ENCODE assay signal across 13 cellular contexts in the genomic region with DNA sequence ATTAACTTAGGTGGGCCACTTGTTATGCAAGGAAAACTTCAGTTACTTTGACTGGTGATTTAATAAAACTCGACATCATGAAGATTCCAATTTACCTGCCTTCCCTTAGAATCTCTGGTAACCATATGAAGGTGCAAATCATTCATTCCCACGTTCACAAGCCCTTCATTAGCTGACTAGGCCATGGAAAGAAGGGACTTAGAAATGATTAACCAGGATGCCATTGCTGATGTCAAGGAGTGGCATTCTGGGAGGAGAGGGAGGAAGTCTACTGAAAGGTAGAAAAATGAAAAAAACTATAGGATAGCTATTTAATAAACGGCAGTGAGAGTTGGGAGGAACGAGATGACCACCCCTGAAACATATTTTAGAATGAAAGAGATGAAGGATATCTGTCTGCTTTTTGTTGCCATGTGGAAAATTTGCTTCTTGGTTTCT. TPM values are rescaled to one million over a fixed set of nuclear protein-coding genes. Genes with fewer than 3 reads are reported as not detected.
DNase-seq lines count a peak whose midpoint lies in the region; ATAC-seq and TF ChIP-seq lines count a peak whose summit lies in the region.
"Had no signal": no experiment of that assay in that cellular context is flagged by ENCODE, and none has a peak within 500 bp of the region (broad histone marks: within the 10 kb centered on the region; RNA-seq: fewer than 3 reads in every experiment).

No MANE protein-coding gene starts in this region.

- TF ChIP-seq RAD21 in HCT116 (IDR thresholded peaks at IDR 0.05; ENCODE audit: low read depth), result no peak

- peak overlapping the region; percentile 98 for H3K4me3 Mint-ChIP-seq in activated CD8-positive, alpha-beta T cell treated with anti-CD3 and anti-CD28 coated beads, Interleukin-2, amount 10 ng/mL, durations not matched to agents 7 days and 5 days

- no peaks in the 10 kb centered on the region for H3K27me3 ChIP-seq in BLaER1
- no peaks in the 10 kb centered on the region for H3K27me3 ChIP-seq in HCT116 (ENCODE audit: insufficient read depth, low read length)
- H3K27me3 ChIP-seq in lower lobe of right lung (ENCODE audit: low read depth), result no peaks in the 10 kb centered on the region
- H3K27me3 ChIP-seq: uterus had no signal

- no peaks in the 10 kb centered on the region for H3K9me3 Mint-ChIP-seq in activated CD8-positive, alpha-beta T cell treated with anti-CD3 and anti-CD28 coated beads, Interleukin-2, amount 10 ng/mL, durations not matched to agents 7 days and 5 days (ENCODE audit: insufficient read depth)

- peaks cover 65% of the 10 kb centered on the region for H3K79me2 ChIP-seq in HCT116 (ENCODE audit: insufficient read depth, low read length)

- H3K9me2 ChIP-seq in HCT116 (ENCODE audit: insufficient read depth), result no peaks in the 10 kb centered on the region

- H3K4me1 ChIP-seq in BLaER1, result peaks cover 63% of the 10 kb centered on the region
- H3K4me1 ChIP-seq in HCT116 (ENCODE audit: control insufficient read depth in 1 of 2, insufficient read depth in 2 of 2, low read length in 2 of 2), result peaks cover 10 to 24% of the 10 kb centered on the region in 2 experiments; a peak in 3 of 4 replicates
- H3K4me1 ChIP-seq in lower lobe of right lung, result peaks cover 7% of the 10 kb centered on the region

- CTCF ChIA-PET in HCT116 (lab: Charles Lee), result no interaction called here
- CTCF ChIA-PET in activated CD8-positive, alpha-beta T cell treated with anti-CD3 and anti-CD28 coated beads, Interleukin-2, amount 10 ng/mL, durations not matched to agents 7 days and 5 days (lab: Charles Lee), result no interaction called here

- TF ChIP-seq POLR2A in HCT116 (IDR thresholded peaks at IDR 0.05; ENCODE audit: borderline replicate concordance, extremely low read depth, insufficient read depth, insufficient read length), result no peak

- H3K36me3 ChIP-seq in BLaER1 (peaks cover 38% of the 10 kb centered on the region), HCT116 (ENCODE audit: control insufficient read depth in 1 of 2, insufficient read depth in 2 of 2, low read length in 2 of 2) (peaks cover 14 to 20% of the 10 kb centered on the region in 2 experiments; a peak in 3 of 4 replicates), lower lobe of right lung (peaks cover 10% of the 10 kb centered on the region)
- H3K36me3 ChIP-seq: uterus had no signal

- H3K27ac ChIP-seq in BLaER1 (peak overlapping the region; percentile 96; the same call in 1 of the 2 replicates), HCT116 (ENCODE audit: low read depth, low read length) (peak overlapping the region; percentile 91), lower lobe of right lung (no peak overlapping the region)

- H3K4me2 ChIP-seq in BLaER1, result peak overlapping the region; percentile 96
- peak overlapping the region; percentile 96 for H3K4me2 ChIP-seq in HCT116 (ENCODE audit: low read length)

- no peak for ATAC-seq in HCT116
- ATAC-seq in activated CD8-positive, alpha-beta T cell treated with anti-CD3 and anti-CD28 coated beads, Interleukin-2, amount 10 ng/mL, durations not matched to agents 7 days and 5 days, result no peak
- ATAC-seq in lower lobe of right lung, result no peak

- no peaks in the 10 kb centered on the region for H3K27me3 Mint-ChIP-seq in activated CD8-positive, alpha-beta T cell treated with anti-CD3 and anti-CD28 coated beads, Interleukin-2, amount 10 ng/mL, durations not matched to agents 7 days and 5 days (ENCODE audit: low read depth)

- BruUV-seq in HCT116 (replicated peaks; lab: Mats Ljungman, UMichigan), result TSS peak; percentile 50

- peaks cover 41% of the 10 kb centered on the region for H3K36me3 Mint-ChIP-seq in activated CD8-positive, alpha-beta T cell treated with anti-CD3 and anti-CD28 coated beads, Interleukin-2, amount 10 ng/mL, durations not matched to agents 7 days and 5 days (ENCODE audit: low read depth)

- H2AFZ ChIP-seq in HCT116 (ENCODE audit: low read depth, low read length, poor library complexity, severe bottlenecking), result no peak overlapping the region

- peak overlapping the region; percentile 98 for H3K27ac Mint-ChIP-seq in activated CD8-positive, alpha-beta T cell treated with anti-CD3 and anti-CD28 coated beads, Interleukin-2, amount 10 ng/mL, durations not matched to agents 7 days and 5 days

- intact Hi-C loops in HCT116 (cut with micrococcal nuclease) (no loop called here), lower lobe of right lung (cut with DNase I) (no loop called here)

- POLR2A ChIA-PET in HCT116 (lab: Charles Lee), result no interaction called here
- POLR2A ChIA-PET in activated CD8-positive, alpha-beta T cell treated with anti-CD3 and anti-CD28 coated beads, Interleukin-2, amount 10 ng/mL, durations not matched to agents 7 days and 5 days (lab: Charles Lee), result no interaction called here

- H3K4me3 ChIP-seq in BLaER1 (peak overlapping the region; percentile 85), HCT116 (replicated peaks in 1 of 2; ENCODE audit: low read depth in 1 of 2, low read length in 2 of 2) (peak overlapping the region; percentile 91 to 98), lower lobe of right lung (no peak overlapping the region)

- DNase-seq in HCT116 (ENCODE audit: low read depth, low spot score) (no peak), left kidney (ENCODE audit: low read depth, low spot score) (peak; percentile 18), lower lobe of right lung (no peak), iPS-NIHi7 (ENCODE audit: extremely low spot score) (no peak), NCI-H82 (lab: John Stamatoyannopoulos, UW) (no peak), cortex of kidney (lab: John Stamatoyannopoulos, UW) (no peak)
- no peak for DNase-seq in activated CD8-positive, alpha-beta T cell treated with anti-CD3 and anti-CD28 coated beads, Interleukin-2, amount 10 ng/mL, durations not matched to agents 7 days and 5 days
- DNase-seq: activated effector memory CD4-positive, alpha-beta T cell treated with Interleukin-2 at 50 U/mL for 16 hours; DMS79 treated with DMSO at 0.1 percent for 48 hours; NCI-H1436; SHP77; uterus had no signal

- RAD21 ChIA-PET in HCT116 (lab: Charles Lee; ENCODE audit: low non-redundant PET in 1 of 2, low total read pairs in 2 of 2, uncharacterized antibody in 2 of 2, unreplicated experiment in 2 of 2), result no interaction called here

- peaks cover 41% of the 10 kb centered on the region for H3K4me1 Mint-ChIP-seq in activated CD8-positive, alpha-beta T cell treated with anti-CD3 and anti-CD28 coated beads, Interleukin-2, amount 10 ng/mL, durations not matched to agents 7 days and 5 days (ENCODE audit: low read depth)

- H3K9me3 ChIP-seq in BLaER1 (peaks cover 3% of the 10 kb centered on the region; the same call in 1 of the 2 replicates), HCT116 (ENCODE audit: control insufficient read depth in 1 of 2, insufficient read depth in 1 of 2, low read depth in 1 of 2, low read length in 2 of 2) (no peaks in the 10 kb centered on the region), lower lobe of right lung (no peaks in the 10 kb centered on the region)
- H3K9me3 ChIP-seq: uterus had no signal

- H3K9ac ChIP-seq in BLaER1 (peak overlapping the region; percentile 95; the same call in 1 of the 2 replicates), HCT116 (ENCODE audit: low read length) (peak overlapping the region; percentile 87)

- H4K20me1 ChIP-seq in BLaER1 (no peaks in the 10 kb centered on the region; the same call in 1 of the 2 replicates), HCT116 (ENCODE audit: insufficient read depth) (no peaks in the 10 kb centered on the region)

- TF ChIP-seq CTCF in HCT116 (IDR thresholded peaks at IDR 0.05 in 2 of 3, conservative IDR thresholded peaks at IDR 0.05 in 1 of 3; ENCODE audit: borderline replicate concordance in 1 of 3, insufficient read depth in 1 of 3, low read depth in 2 of 3, low read length in 2 of 3), result no peak
- TF ChIP-seq CTCF in lower lobe of right lung (IDR thresholded peaks at IDR 0.05), result no peak

TF ChIP-seq in HCT116, 20 proteins besides CTCF, POLR2A, EP300 and RAD21 (continues in another document):
- TF ChIP-seq CEBPB (IDR thresholded peaks at IDR 0.05; ENCODE audit: low read depth) (no peak), POLR2AphosphoS5 (IDR thresholded peaks at IDR 0.05; ENCODE audit: low read depth, low read length) (no peak), FOSL1 (IDR thresholded peaks at IDR 0.05; ENCODE audit: low read depth) (no peak), CBX3 (IDR thresholded peaks at IDR 0.05; ENCODE audit: low read depth) (no peak), SIN3A (IDR thresholded peaks at IDR 0.05; ENCODE audit: low read depth) (no peak), TCF7L2 (IDR thresholded peaks at IDR 0.05; ENCODE audit: borderline replicate concordance, extremely low read depth, insufficient read depth, insufficient read length) (no peak), ZFX (IDR thresholded peaks at IDR 0.05) (no peak), EGR1 (IDR thresholded peaks at IDR 0.05; ENCODE audit: low read depth) (no peak)
- TF ChIP-seq, protein P1, sequence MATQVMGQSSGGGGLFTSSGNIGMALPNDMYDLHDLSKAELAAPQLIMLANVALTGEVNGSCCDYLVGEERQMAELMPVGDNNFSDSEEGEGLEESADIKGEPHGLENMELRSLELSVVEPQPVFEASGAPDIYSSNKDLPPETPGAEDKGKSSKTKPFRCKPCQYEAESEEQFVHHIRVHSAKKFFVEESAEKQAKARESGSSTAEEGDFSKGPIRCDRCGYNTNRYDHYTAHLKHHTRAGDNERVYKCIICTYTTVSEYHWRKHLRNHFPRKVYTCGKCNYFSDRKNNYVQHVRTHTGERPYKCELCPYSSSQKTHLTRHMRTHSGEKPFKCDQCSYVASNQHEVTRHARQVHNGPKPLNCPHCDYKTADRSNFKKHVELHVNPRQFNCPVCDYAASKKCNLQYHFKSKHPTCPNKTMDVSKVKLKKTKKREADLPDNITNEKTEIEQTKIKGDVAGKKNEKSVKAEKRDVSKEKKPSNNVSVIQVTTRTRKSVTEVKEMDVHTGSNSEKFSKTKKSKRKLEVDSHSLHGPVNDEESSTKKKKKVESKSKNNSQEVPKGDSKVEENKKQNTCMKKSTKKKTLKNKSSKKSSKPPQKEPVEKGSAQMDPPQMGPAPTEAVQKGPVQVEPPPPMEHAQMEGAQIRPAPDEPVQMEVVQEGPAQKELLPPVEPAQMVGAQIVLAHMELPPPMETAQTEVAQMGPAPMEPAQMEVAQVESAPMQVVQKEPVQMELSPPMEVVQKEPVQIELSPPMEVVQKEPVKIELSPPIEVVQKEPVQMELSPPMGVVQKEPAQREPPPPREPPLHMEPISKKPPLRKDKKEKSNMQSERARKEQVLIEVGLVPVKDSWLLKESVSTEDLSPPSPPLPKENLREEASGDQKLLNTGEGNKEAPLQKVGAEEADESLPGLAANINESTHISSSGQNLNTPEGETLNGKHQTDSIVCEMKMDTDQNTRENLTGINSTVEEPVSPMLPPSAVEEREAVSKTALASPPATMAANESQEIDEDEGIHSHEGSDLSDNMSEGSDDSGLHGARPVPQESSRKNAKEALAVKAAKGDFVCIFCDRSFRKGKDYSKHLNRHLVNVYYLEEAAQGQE (IDR thresholded peaks at IDR 0.05; ENCODE audit: low read depth), result no peak

RNA-seq across cellular contexts. Expression of a gene that starts 1.4 kb away (rescaled TPM):
- total RNA-seq in HCT116 (2021; ENCODE audit: unreplicated experiment) (173 TPM), lower lobe of right lung (65.5 TPM)
- polyA plus RNA-seq in HCT116 (2012), result 202 and 214 TPM in 2 replicates
- total RNA-seq in activated CD8-positive, alpha-beta T cell treated with anti-CD3 and anti-CD28 coated beads, Interleukin-2, amount 10 ng/mL, durations not matched to agents 7 days and 5 days, result 100 to 1,000 TPM; 170 to 182 TPM
